22 cellular contexts compared by ENCODE assay signal in genomic region chr15:88745696-88746095, GRCh38. TPM values are rescaled to one million over a fixed set of nuclear protein-coding genes. Genes with fewer than 3 reads are reported as not detected.
DNase-seq lines count a peak whose midpoint lies in the region; TF ChIP-seq lines count a peak whose summit lies in the region.
"Had no signal": no experiment of that assay in that cellular context is flagged by ENCODE, and none has a peak within 500 bp of the region (broad histone marks: within the 10 kb centered on the region; RNA-seq: fewer than 3 reads in every experiment).

No MANE protein-coding gene starts in this region.

- no peaks in the 10 kb centered on the region for H3K36me3 ChIP-seq in ascending aorta
- H3K36me3 ChIP-seq: heart left ventricle, neutrophil had no signal

- intact Hi-C loops in ascending aorta (cut with DNase I): loop anchor here (2.0 to 5.0 kb wide), 2 partner anchors 37 to 88 kb away; no protein-coding TSS in a partner anchor

- no peak overlapping the region for H3K4me3 ChIP-seq in ascending aorta
- H3K4me3 ChIP-seq in fibroblast of villous mesenchyme (ENCODE audit: low read depth, low read length): no peak overlapping the region
- H3K4me3 ChIP-seq: A549, heart left ventricle, skin epidermis had no signal

- H3K9me3 ChIP-seq in ascending aorta: no peaks in the 10 kb centered on the region
- H3K9me3 ChIP-seq: heart left ventricle, neutrophil had no signal

- DNase-seq in A172 (ENCODE audit: low spot score): peak; percentile 13
- DNase-seq in GM04504 (ENCODE audit: low read depth): peak; percentile 44
- DNase-seq in ascending aorta (ENCODE audit: low spot score in 2 of 2): no peak
- DNase-seq in fibroblast of villous mesenchyme (ENCODE audit: low read depth): peak; percentile 71
- DNase-seq in putamen (ENCODE audit: low spot score): no peak
- DNase-seq in D341Med (ENCODE audit: low spot score): no peak
- DNase-seq in substantia nigra (lab: John Stamatoyannopoulos, UW): no peak
- no peak for DNase-seq in C1 segment of cervical spinal cord (lab: John Stamatoyannopoulos, UW)
- DNase-seq: activated CD4-positive, alpha-beta T cell treated with anti-CD3 and anti-CD28 coated beads for 36 hours; activated CD8-positive, alpha-beta memory T cell treated with anti-CD3 and anti-CD28 coated beads, Interleukin-2, amount 50 U/mL, for 48 hours; activated naive CD4-positive, alpha-beta T cell treated with anti-CD3 and anti-CD28 coated beads, Interleukin-2, amount 10 ng/mL, durations not matched to agents 7 days and 5 days; effector memory CD8-positive, alpha-beta T cell; heart left ventricle; midbrain; NCI-H1694 treated with DMSO at 0.1 percent for 48 hours; NCI-H446; stimulated activated naive CD4-positive, alpha-beta T cell; T1000 had no signal

- peaks cover 4 to 48% of the 10 kb centered on the region in 2 donors for H3K4me1 ChIP-seq in ascending aorta
- H3K4me1 ChIP-seq: A549, heart left ventricle had no signal

- no peak for TF ChIP-seq CTCF in ascending aorta (IDR thresholded peaks at IDR 0.05)
- no peak for TF ChIP-seq CTCF in fibroblast of villous mesenchyme (IDR thresholded peaks at IDR 0.05; ENCODE audit: insufficient read depth, low read depth, low read length)

- H3K27ac ChIP-seq in ascending aorta: peak overlapping the region; percentile 70 to 85
- no peak overlapping the region for H3K27ac ChIP-seq in substantia nigra (ENCODE audit: low read depth, low read length, poor library complexity, severe bottlenecking)
- H3K27ac ChIP-seq: A549, heart left ventricle, HL-60, neutrophil, skin epidermis had no signal

- no peaks in the 10 kb centered on the region for H3K27me3 ChIP-seq in ascending aorta

RNA-seq across cellular contexts. Expression of gene ACAN, which starts 57.5 kb away (rescaled TPM):
- total RNA-seq in A172 (2014; rRNA removed; shearing (Covaris generic)): not detected in 2 replicates
- 113 TPM for total RNA-seq in ascending aorta
- 1.6 TPM in 1 of 2 replicates, not detected in the other for total RNA-seq in fibroblast of villous mesenchyme
- total RNA-seq: activated CD4-positive, alpha-beta T cell treated with anti-CD3 and anti-CD28 coated beads for 36 hours had no signal

Comparison
In these comparisons a context has a peak if more than half of its experiments do, and no peak if none do; other contexts are left out.
1. DNase-seq: peak in A172 (single experiment), GM04504 (single experiment) and fibroblast of villous mesenchyme (single experiment); none in ascending aorta (0 of 2), putamen (single experiment), D341Med (single experiment), substantia nigra (0 of 49) and C1 segment of cervical spinal cord (0 of 14).
2. RNA of gene ACAN, which starts 57.5 kb away (total RNA-seq): 113 TPM in ascending aorta (single experiment); not detected in A172 and 1.6 TPM in fibroblast of villous mesenchyme; every median in the first group is over 10 times any median in the second.